Comparison of ENCODE assay signal across 14 cellular contexts in genomic region chr1:89218941-89219340, GRCh38. TPM values are rescaled to one million over a fixed set of nuclear protein-coding genes. Genes with fewer than 3 reads are reported as not detected.
"Had no signal": no experiment of that assay in that cellular context is flagged by ENCODE, and none has a peak within 500 bp of the region (broad histone marks: within the 10 kb centered on the region; RNA-seq: fewer than 3 reads in every experiment).

No MANE protein-coding gene starts in this region.

RNA-seq across cellular contexts. Expression of gene GBP7, which starts 43.1 kb away (rescaled TPM):
- total RNA-seq: activated B cell treated with CpG ODN at 0.5 μM for 24 hours; activated CD4-positive, alpha-beta memory T cell treated with anti-CD3 and anti-CD28 coated beads for 36 hours; activated CD4-positive, alpha-beta T cell treated with anti-CD3 and anti-CD28 coated beads, Interleukin-2, amount 10 ng/mL, durations not matched to agents 24 days and 14 days; activated naive CD4-positive, alpha-beta T cell treated with anti-CD3 and anti-CD28 coated beads, Interleukin-2, amount 50 U/mL, for 72 hours; activated T-helper 1 cell treated with anti-CD3 and anti-CD28 coated beads, Interleukin-12 subunit alpha, Interleukin-12 subunit beta, Interleukin-2, Interleukin-4 antibody, amounts not matched to agents 30 ng/mL and 10 ng/mL and 1 ng/mL, durations not matched to agents 14 hours and 24 hours and 36 hours; activated T-helper 17 cell treated with anti-CD3 and anti-CD28 coated beads, Interleukin-2, amount 50 U/mL, for 72 hours; astrocyte; body of pancreas; breast epithelium; cerebellum; T-helper 1 cell treated with Interleukin-12 subunit alpha and Interleukin-12 subunit beta and Interleukin-4 antibody, amounts not matched to agents 30 ng/mL and 1 ng/mL, for 36 hours; T-helper 17 cell; T-helper 2 cell treated with Interferon-gamma antibody and Interleukin-4, amounts not matched to agents 100 ng/mL and 5 ng/mL, for 36 hours had no signal
- polyA plus RNA-seq: aorta had no signal

RNA-seq across cellular contexts. Expression of gene GBP5, which starts 53.7 kb away (rescaled TPM):
- total RNA-seq: cerebellum had no signal
